In genomic region chr3:150251654-150252053, GRCh38 we compare ENCODE assay signal across 16 cellular contexts.
A peak's percentile ranks its signal among the peaks of the same experiment; 100 is the strongest.
DNase-seq lines count a peak whose midpoint lies in the region; ATAC-seq and TF ChIP-seq lines count a peak whose summit lies in the region.
"Had no signal": no experiment of that assay in that cellular context is flagged by ENCODE, and none has a peak within 500 bp of the region (broad histone marks: within the 10 kb centered on the region; RNA-seq: fewer than 3 reads in every experiment).

No MANE protein-coding gene starts in this region.

- no peak overlapping the region for H3K4me3 Mint-ChIP-seq in T-helper 17 cell
- H3K4me3 Mint-ChIP-seq: activated naive CD4-positive, alpha-beta T cell treated with anti-CD3 and anti-CD28 coated beads, Interleukin-2, amount 50 U/mL, for 24 hours; IgD-negative memory B cell had no signal

- peaks cover 11 to 63% (median 42%) of the 10 kb centered on the region in 4 donors for H3K4me1 ChIP-seq in stomach

- no peak overlapping the region for H3K27ac Mint-ChIP-seq in T-helper 17 cell
- H3K27ac Mint-ChIP-seq: activated naive CD4-positive, alpha-beta T cell treated with anti-CD3 and anti-CD28 coated beads, Interleukin-2, amount 50 U/mL, for 24 hours; IgD-negative memory B cell had no signal

- no peak for ATAC-seq in HG02884 (IDR thresholded peaks at IDR 0.05; ENCODE audit: unreplicated experiment)
- ATAC-seq in T-helper 17 cell, result no peak
- ATAC-seq: heart right ventricle, left ventricle myocardium superior had no signal

- no peak for TF ChIP-seq CTCF in astrocyte of the spinal cord (IDR thresholded peaks at IDR 0.05; ENCODE audit: low read depth, low read length)
- no peak for TF ChIP-seq CTCF in stomach (IDR thresholded peaks at IDR 0.05)

- no peaks in the 10 kb centered on the region for H3K36me3 ChIP-seq in stomach
- H3K36me3 ChIP-seq: heart right ventricle had no signal

- no peaks in the 10 kb centered on the region for H3K27me3 ChIP-seq in stomach
- H3K27me3 ChIP-seq: heart right ventricle had no signal

- H3K4me1 Mint-ChIP-seq in T-helper 17 cell, result no peaks in the 10 kb centered on the region
- H3K4me1 Mint-ChIP-seq: activated naive CD4-positive, alpha-beta T cell treated with anti-CD3 and anti-CD28 coated beads, Interleukin-2, amount 50 U/mL, for 24 hours had no signal

- no peak for TF ChIP-seq POLR2A in stomach (IDR thresholded peaks at IDR 0.05)

- in situ Hi-C loops in astrocyte of the spinal cord (cut with HindIII; ENCODE audit: low sequenced_read_pairs), result no loop called here

- peak overlapping the region in 4 of 5 donors; percentile 20 to 58 (median 47) for H3K27ac ChIP-seq in stomach
- H3K27ac ChIP-seq: C4-2B had no signal

- DNase-seq in HT-29 (ENCODE audit: low spot score) (peak; percentile 26), astrocyte of the spinal cord (ENCODE audit: low read depth, low spot score) (peak; percentile 86), iris pigment epithelial cell (ENCODE audit: low read depth) (peak; percentile 78), stomach (no peak), head of caudate nucleus (no peak), superior temporal gyrus (ENCODE audit: extremely low spot score) (no peak), T-helper 17 cell (no peak)
- DNase-seq: activated CD8-positive, alpha-beta memory T cell treated with anti-CD3 and anti-CD28 coated beads, Interleukin-2, amount 50 U/mL, for 4 hours; heart right ventricle; left ventricle myocardium superior; NCI-H1436; stimulated activated naive CD4-positive, alpha-beta T cell had no signal

- no peaks in the 10 kb centered on the region for H3K36me3 Mint-ChIP-seq in T-helper 17 cell (ENCODE audit: low read depth)

- no peak for TF ChIP-seq EP300 in stomach (IDR thresholded peaks at IDR 0.05)

- intact Hi-C loops in stomach (cut with DNase I; ENCODE audit: low total_unique reads) (no loop called here), head of caudate nucleus (cut with DNase I) (no loop called here)

- H3K27me3 Mint-ChIP-seq in T-helper 17 cell, result peaks cover 50% of the 10 kb centered on the region

- 34 to 63% (median 39%) methylated on average over 2 of the region's 2 CpGs for WGBS in stomach, 5 donors

- H3K9me3 ChIP-seq in stomach (no peaks in the 10 kb centered on the region), T-helper 17 cell (ENCODE audit: control insufficient read depth, low read length, poor library complexity, severe bottlenecking) (no peaks in the 10 kb centered on the region)
- H3K9me3 ChIP-seq: heart right ventricle had no signal

- H3K4me3 ChIP-seq in astrocyte of the spinal cord (ENCODE audit: low read depth, low read length) (no peak overlapping the region), stomach (no peak overlapping the region)
- H3K4me3 ChIP-seq: heart right ventricle had no signal

Comparison
In these comparisons a context has a peak if more than half of its experiments do, and no peak if none do; other contexts are left out.
1. DNase-seq: peak in HT-29 (single experiment), astrocyte of the spinal cord (single experiment) and iris pigment epithelial cell (single experiment); none in stomach (single experiment), head of caudate nucleus (0 of 42), superior temporal gyrus (single experiment) and T-helper 17 cell (0 of 3).